10 cellular contexts compared by ENCODE assay signal in the genomic region with DNA sequence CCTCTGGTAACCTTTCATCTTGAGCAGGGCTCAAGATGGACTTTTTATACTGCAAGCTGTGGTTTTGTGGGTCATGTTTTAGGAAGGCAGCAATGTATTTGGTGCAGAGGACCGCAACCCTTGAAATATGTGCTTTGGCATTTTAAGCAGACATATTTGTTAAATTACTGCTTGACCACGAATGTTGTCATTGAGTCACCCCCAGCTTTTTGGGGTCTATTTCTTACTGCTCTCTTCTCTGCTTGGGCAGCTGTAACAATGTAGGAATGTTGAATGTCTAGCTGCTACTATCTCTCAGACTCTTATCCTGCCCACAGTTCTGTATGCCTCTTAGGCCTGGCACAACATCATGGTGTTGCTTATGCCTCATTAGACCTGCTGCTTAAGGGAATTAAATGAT. TPM values are rescaled to one million over a fixed set of nuclear protein-coding genes. Genes with fewer than 3 reads are reported as not detected.
A peak's percentile ranks its signal among the peaks of the same experiment; 100 is the strongest.
DNase-seq lines count a peak whose midpoint lies in the region; ATAC-seq, FAIRE-seq and TF ChIP-seq lines count a peak whose summit lies in the region.
"Had no signal": no experiment of that assay in that cellular context is flagged by ENCODE, and none has a peak within 500 bp of the region (broad histone marks: within the 10 kb centered on the region; RNA-seq: fewer than 3 reads in every experiment).

No MANE protein-coding gene starts in this region.

- H3K27ac Mint-ChIP-seq in activated T-helper 1 cell treated with anti-CD3 and anti-CD28 coated beads, Interleukin-12 subunit alpha, Interleukin-12 subunit beta, Interleukin-2, Interleukin-4 antibody, amounts not matched to agents 30 ng/mL and 10 ng/mL and 1 ng/mL, durations not matched to agents 14 hours and 24 hours and 36 hours = peak overlapping the region; percentile 63
- H3K27ac Mint-ChIP-seq: activated CD8-positive, alpha-beta memory T cell treated with anti-CD3 and anti-CD28 coated beads, Interleukin-2, amount 10 ng/mL, durations not matched to agents 7 days and 5 days had no signal

- H3K36me3 ChIP-seq in BLaER1 (peaks cover 8% of the 10 kb centered on the region; the same call in 1 of the 2 replicates), keratinocyte (ENCODE audit: control insufficient read depth in 2 of 2, extremely low read depth in 1 of 2, insufficient read depth in 2 of 2, low read length in 2 of 2) (no peaks in the 10 kb centered on the region)

- H3K79me2 ChIP-seq in keratinocyte (ENCODE audit: control insufficient read depth, insufficient read depth, low read length) = peaks cover 83% of the 10 kb centered on the region

- H3K9ac ChIP-seq in BLaER1 = no peak overlapping the region; the same call in 1 of the 2 replicates
- no peak overlapping the region for H3K9ac ChIP-seq in keratinocyte (ENCODE audit: control insufficient read depth, extremely low read depth, insufficient read depth, low read length)

- H2AFZ ChIP-seq in keratinocyte (ENCODE audit: control insufficient read depth, low read length) = no peak overlapping the region

- dilution Hi-C loops in keratinocyte (cut with MboI; ENCODE audit: extremely low pct_ligation_motif_present, low sequenced_read_pairs) = no loop called here

- DNase-seq in HFF-Myc (ENCODE audit: extremely low read depth, low read depth) (peak; percentile 57), keratinocyte (ENCODE audit: low read depth, low spot score) (no peak), NCI-H748 (lab: John Stamatoyannopoulos, UW; ENCODE audit: unreplicated experiment) (no peak), NCI-H2107 treated with DMSO at 0.1 percent for 48 hours (lab: John Stamatoyannopoulos, UW; ENCODE audit: unreplicated experiment) (no peak)
- DNase-seq in activated T-helper 1 cell treated with anti-CD3 and anti-CD28 coated beads, Interleukin-12 subunit alpha, Interleukin-12 subunit beta, Interleukin-2, Interleukin-4 antibody, amounts not matched to agents 30 ng/mL and 10 ng/mL and 1 ng/mL, durations not matched to agents 14 hours and 24 hours and 36 hours (ENCODE audit: low spot score) = no peak
- no peak for DNase-seq in NK-92 treated with Interleukin-12 subunit alpha and Interleukin-12 subunit beta, amount 100 ng/mL, for 24 hours (lab: John Stamatoyannopoulos, UW)
- DNase-seq: activated CD8-positive, alpha-beta memory T cell treated with anti-CD3 and anti-CD28 coated beads, Interleukin-2, amount 10 ng/mL, durations not matched to agents 7 days and 5 days; NCI-H2029 treated with DMSO at 0.1 percent for 48 hours had no signal

- H3K4me3 ChIP-seq in BLaER1 = no peak overlapping the region
- H3K4me3 ChIP-seq in HFF-Myc (replicated peaks; ENCODE audit: low read depth, low read length) = no peak overlapping the region
- H3K4me3 ChIP-seq in keratinocyte (ENCODE audit: control insufficient read depth in 2 of 3, extremely low read depth in 1 of 3, insufficient read depth in 2 of 3, low read depth in 1 of 3, low read length in 3 of 3) = no peak overlapping the region

- ATAC-seq in GM18520 (IDR thresholded peaks at IDR 0.05; ENCODE audit: unreplicated experiment) = no peak
- ATAC-seq: activated CD8-positive, alpha-beta memory T cell treated with anti-CD3 and anti-CD28 coated beads, Interleukin-2, amount 10 ng/mL, durations not matched to agents 7 days and 5 days had no signal

- H3K4me2 ChIP-seq in BLaER1 = peak overlapping the region; percentile 60
- H3K4me2 ChIP-seq in keratinocyte (ENCODE audit: control insufficient read depth, extremely low read depth, insufficient read depth, low read depth, low read length) = no peak overlapping the region

- TF ChIP-seq CTCF in HFF-Myc (IDR thresholded peaks at IDR 0.05; ENCODE audit: low read depth, low read length, missing control alignments) = no peak
- no peak for TF ChIP-seq CTCF in keratinocyte (optimal IDR thresholded peaks at IDR 0.05 in 1 of 3, IDR thresholded peaks at IDR 0.05 in 1 of 3, conservative IDR thresholded peaks at IDR 0.05 in 1 of 3; ENCODE audit: extremely low read depth in 1 of 3, insufficient read depth in 2 of 3, low read length in 3 of 3)

- H3K9me1 ChIP-seq in keratinocyte (ENCODE audit: control insufficient read depth, extremely low read depth, insufficient read depth, low read length) = no peaks in the 10 kb centered on the region

- H3K27ac ChIP-seq in BLaER1 = no peak overlapping the region
- no peak overlapping the region for H3K27ac ChIP-seq in keratinocyte (ENCODE audit: control insufficient read depth, insufficient read depth, low read length)

- FAIRE-seq in keratinocyte (lab: Jason Lieb, UNC) = peak; percentile 29

- peak overlapping the region; percentile 57 for H3K4me3 Mint-ChIP-seq in activated T-helper 1 cell treated with anti-CD3 and anti-CD28 coated beads, Interleukin-12 subunit alpha, Interleukin-12 subunit beta, Interleukin-2, Interleukin-4 antibody, amounts not matched to agents 30 ng/mL and 10 ng/mL and 1 ng/mL, durations not matched to agents 14 hours and 24 hours and 36 hours
- H3K4me3 Mint-ChIP-seq: activated CD8-positive, alpha-beta memory T cell treated with anti-CD3 and anti-CD28 coated beads, Interleukin-2, amount 10 ng/mL, durations not matched to agents 7 days and 5 days had no signal

- peaks cover 52% of the 10 kb centered on the region for H3K4me1 Mint-ChIP-seq in activated T-helper 1 cell treated with anti-CD3 and anti-CD28 coated beads, Interleukin-12 subunit alpha, Interleukin-12 subunit beta, Interleukin-2, Interleukin-4 antibody, amounts not matched to agents 30 ng/mL and 10 ng/mL and 1 ng/mL, durations not matched to agents 14 hours and 24 hours and 36 hours (ENCODE audit: low read depth)

- H3K27me3 ChIP-seq in BLaER1 (no peaks in the 10 kb centered on the region), keratinocyte (ENCODE audit: control insufficient read depth, extremely low read depth, insufficient read depth, low read length) (no peaks in the 10 kb centered on the region)

- intact Hi-C loops in activated T-helper 1 cell treated with anti-CD3 and anti-CD28 coated beads, Interleukin-12 subunit alpha, Interleukin-12 subunit beta, Interleukin-2, Interleukin-4 antibody, amounts not matched to agents 30 ng/mL and 10 ng/mL and 1 ng/mL, durations not matched to agents 14 hours and 24 hours and 36 hours (cut with micrococcal nuclease) = loop anchor here (10.0 kb wide), 2 partner anchors 418 to 668 kb away; no protein-coding TSS in a partner anchor

- no peaks in the 10 kb centered on the region for H3K9me3 ChIP-seq in BLaER1
- no peaks in the 10 kb centered on the region for H3K9me3 ChIP-seq in keratinocyte (ENCODE audit: control insufficient read depth, low read depth, low read length)

- H3K27me3 Mint-ChIP-seq in activated T-helper 1 cell treated with anti-CD3 and anti-CD28 coated beads, Interleukin-12 subunit alpha, Interleukin-12 subunit beta, Interleukin-2, Interleukin-4 antibody, amounts not matched to agents 30 ng/mL and 10 ng/mL and 1 ng/mL, durations not matched to agents 14 hours and 24 hours and 36 hours (ENCODE audit: insufficient read depth) = no peaks in the 10 kb centered on the region
- H3K27me3 Mint-ChIP-seq: activated CD8-positive, alpha-beta memory T cell treated with anti-CD3 and anti-CD28 coated beads, Interleukin-2, amount 10 ng/mL, durations not matched to agents 7 days and 5 days had no signal

- H3K36me3 Mint-ChIP-seq in activated T-helper 1 cell treated with anti-CD3 and anti-CD28 coated beads, Interleukin-12 subunit alpha, Interleukin-12 subunit beta, Interleukin-2, Interleukin-4 antibody, amounts not matched to agents 30 ng/mL and 10 ng/mL and 1 ng/mL, durations not matched to agents 14 hours and 24 hours and 36 hours (ENCODE audit: low read depth) = peaks cover 37% of the 10 kb centered on the region

- H4K20me1 ChIP-seq in BLaER1 = peaks cover 100% of the 10 kb centered on the region
- H4K20me1 ChIP-seq in keratinocyte (ENCODE audit: control insufficient read depth, extremely low read depth, insufficient read depth, low read length) = peaks cover 11% of the 10 kb centered on the region

- H3K4me1 ChIP-seq in BLaER1 (peaks cover 77% of the 10 kb centered on the region), keratinocyte (ENCODE audit: control insufficient read depth, extremely low read depth, insufficient read depth, low read length) (peaks cover 24% of the 10 kb centered on the region)

- no peaks in the 10 kb centered on the region for H3K9me3 Mint-ChIP-seq in activated T-helper 1 cell treated with anti-CD3 and anti-CD28 coated beads, Interleukin-12 subunit alpha, Interleukin-12 subunit beta, Interleukin-2, Interleukin-4 antibody, amounts not matched to agents 30 ng/mL and 10 ng/mL and 1 ng/mL, durations not matched to agents 14 hours and 24 hours and 36 hours

RNA-seq across cellular contexts. Expression of a gene that starts 6.0 kb away (rescaled TPM):
- total RNA-seq in activated T-helper 1 cell treated with anti-CD3 and anti-CD28 coated beads, Interleukin-12 subunit alpha, Interleukin-12 subunit beta, Interleukin-2, Interleukin-4 antibody, amounts not matched to agents 30 ng/mL and 10 ng/mL and 1 ng/mL, durations not matched to agents 14 hours and 24 hours and 36 hours = 455 and 472 TPM in 2 replicates
- 20.8 to 38.0 TPM (median 32.0 TPM) in 3 replicates for polyA plus RNA-seq in keratinocyte
- polyA plus RNA-seq in keratinocyte (2011; ENCODE audit: low read depth) = 22.9 TPM
- polyA plus RNA-seq in keratinocyte (2011; cell fraction: cytosol; rRNA removed) = 15.8 and 28.1 TPM in 2 replicates
- 34.6 and 43.1 TPM in 2 replicates for polyA plus RNA-seq in keratinocyte (2011; cell fraction: nucleus; rRNA removed)
- 22.6 and 24.3 TPM in 2 replicates for polyA plus RNA-seq in keratinocyte (2012; ENCODE audit: low replicate concordance)
- 15.1 to 49.2 TPM (median 16.9 TPM) in 3 replicates for polyA minus RNA-seq in keratinocyte
- polyA minus RNA-seq in keratinocyte (2011; cell fraction: cytosol; rRNA and poly(A)+ RNA removed) = 11.5 TPM
- 26.4 and 50.3 TPM in 2 replicates for polyA minus RNA-seq in keratinocyte (2011; cell fraction: nucleus; rRNA and poly(A)+ RNA removed)
